In the genomic region with DNA sequence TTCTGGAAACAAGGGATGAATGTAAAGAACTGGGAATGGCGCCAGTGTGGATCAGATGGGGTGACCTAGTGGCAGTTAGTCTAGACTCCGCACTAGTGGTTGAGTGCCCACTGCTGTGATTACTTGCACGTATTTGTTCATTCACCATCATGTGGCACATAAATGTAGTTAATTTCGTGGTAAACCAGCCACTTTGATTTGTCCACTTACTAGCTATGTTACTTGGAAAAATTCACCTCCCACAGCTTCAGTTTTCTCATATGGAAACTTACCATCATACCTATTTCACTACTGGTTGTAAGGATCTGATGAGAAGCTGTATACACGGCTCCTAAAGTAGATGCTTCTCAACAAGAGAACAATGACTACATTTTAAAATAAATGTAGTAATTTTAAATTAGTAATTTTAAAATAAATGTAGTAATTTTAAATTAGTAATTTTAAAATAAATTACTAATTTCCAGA, we compare ENCODE assay signal across 8 cellular contexts. TPM values are rescaled to one million over a fixed set of nuclear protein-coding genes. Genes with fewer than 3 reads are reported as not detected.
DNase-seq lines count a peak whose midpoint lies in the region; ATAC-seq, FAIRE-seq and TF ChIP-seq lines count a peak whose summit lies in the region.

No MANE protein-coding gene starts in this region.

- peak; percentile 10 for ATAC-seq in GM19467 (IDR thresholded peaks at IDR 0.05; ENCODE audit: unreplicated experiment)
- peak; percentile 52 for ATAC-seq in stimulated activated effector memory CD8-positive, alpha-beta T cell treated with anti-CD3 and anti-CD28 coated beads, Interleukin-12 subunit alpha, Interleukin-12 subunit beta, amount 100 ng/mL, for 72 hours
- ATAC-seq in HG02610 (IDR thresholded peaks at IDR 0.05; ENCODE audit: unreplicated experiment) = no peak
- ATAC-seq in HG02981 (IDR thresholded peaks at IDR 0.05; ENCODE audit: unreplicated experiment) = no peak
- ATAC-seq in HG02840 (IDR thresholded peaks at IDR 0.05; ENCODE audit: low FRiP score, unreplicated experiment) = no peak

- peak overlapping the region; percentile 65 for H3K4me3 Mint-ChIP-seq in stimulated activated effector memory CD8-positive, alpha-beta T cell treated with anti-CD3 and anti-CD28 coated beads, Interleukin-12 subunit alpha, Interleukin-12 subunit beta, amount 100 ng/mL, for 72 hours

- no peak for TF ChIP-seq POLR2A in Peyer's patch (IDR thresholded peaks at IDR 0.05)

- H3K9me3 ChIP-seq in Peyer's patch = no peaks in the 10 kb centered on the region

- H3K4me3 ChIP-seq in Peyer's patch = peak overlapping the region; percentile 61 to 90 (median 76)
- H3K4me3 ChIP-seq in fibroblast of villous mesenchyme (ENCODE audit: low read depth, low read length) = peak overlapping the region; percentile 72

- H3K36me3 Mint-ChIP-seq in stimulated activated effector memory CD8-positive, alpha-beta T cell treated with anti-CD3 and anti-CD28 coated beads, Interleukin-12 subunit alpha, Interleukin-12 subunit beta, amount 100 ng/mL, for 72 hours = peaks cover 24% of the 10 kb centered on the region

- no peaks in the 10 kb centered on the region for H3K9me3 Mint-ChIP-seq in stimulated activated effector memory CD8-positive, alpha-beta T cell treated with anti-CD3 and anti-CD28 coated beads, Interleukin-12 subunit alpha, Interleukin-12 subunit beta, amount 100 ng/mL, for 72 hours

- peak overlapping the region; percentile 88 for H3K27ac Mint-ChIP-seq in stimulated activated effector memory CD8-positive, alpha-beta T cell treated with anti-CD3 and anti-CD28 coated beads, Interleukin-12 subunit alpha, Interleukin-12 subunit beta, amount 100 ng/mL, for 72 hours

- TF ChIP-seq CTCF in Peyer's patch (IDR thresholded peaks at IDR 0.05) = no peak
- TF ChIP-seq CTCF in fibroblast of villous mesenchyme (IDR thresholded peaks at IDR 0.05; ENCODE audit: insufficient read depth, low read depth, low read length) = no peak

- FAIRE-seq in GM19239 (lab: Jason Lieb, UNC) = no peak

- DNase-seq in Peyer's patch (no peak), fibroblast of villous mesenchyme (ENCODE audit: low read depth) (no peak), GM19239 (ENCODE audit: insufficient read length, low spot score) (no peak)
- DNase-seq in stimulated activated effector memory CD8-positive, alpha-beta T cell treated with anti-CD3 and anti-CD28 coated beads, Interleukin-12 subunit alpha, Interleukin-12 subunit beta, amount 100 ng/mL, for 72 hours (ENCODE audit: low spot score in 2 of 2) = no peak

- H3K36me3 ChIP-seq in Peyer's patch = no peaks in the 10 kb centered on the region

- H3K27ac ChIP-seq in Peyer's patch = peak overlapping the region; percentile 79 to 92 (median 85)

- H3K4me1 Mint-ChIP-seq in stimulated activated effector memory CD8-positive, alpha-beta T cell treated with anti-CD3 and anti-CD28 coated beads, Interleukin-12 subunit alpha, Interleukin-12 subunit beta, amount 100 ng/mL, for 72 hours = peaks cover 18% of the 10 kb centered on the region

- H3K27me3 ChIP-seq in Peyer's patch = no peaks in the 10 kb centered on the region

- no peaks in the 10 kb centered on the region for H3K4me1 ChIP-seq in Peyer's patch

RNA-seq across cellular contexts. Expression of gene DYNLT3, which starts 0.4 kb away (rescaled TPM):
- total RNA-seq in Peyer's patch (10 to 100 TPM in 3 of 4 donors, 1 to 10 TPM in 1; 8.8 to 30.3 (median 23.5) TPM), fibroblast of villous mesenchyme (79.9 and 87.0 TPM in 2 replicates)

Comparison
In these comparisons a context has a peak if more than half of its experiments do, and no peak if none do; other contexts are left out.
1. ATAC-seq: peak in GM19467 (single experiment) and stimulated activated effector memory CD8-positive, alpha-beta T cell treated with anti-CD3 and anti-CD28 coated beads, Interleukin-12 subunit alpha, Interleukin-12 subunit beta, amount 100 ng/mL, for 72 hours (single experiment); none in HG02610 (single experiment), HG02981 (single experiment) and HG02840 (single experiment).